22 cellular contexts compared by ENCODE assay signal in the genomic region with DNA sequence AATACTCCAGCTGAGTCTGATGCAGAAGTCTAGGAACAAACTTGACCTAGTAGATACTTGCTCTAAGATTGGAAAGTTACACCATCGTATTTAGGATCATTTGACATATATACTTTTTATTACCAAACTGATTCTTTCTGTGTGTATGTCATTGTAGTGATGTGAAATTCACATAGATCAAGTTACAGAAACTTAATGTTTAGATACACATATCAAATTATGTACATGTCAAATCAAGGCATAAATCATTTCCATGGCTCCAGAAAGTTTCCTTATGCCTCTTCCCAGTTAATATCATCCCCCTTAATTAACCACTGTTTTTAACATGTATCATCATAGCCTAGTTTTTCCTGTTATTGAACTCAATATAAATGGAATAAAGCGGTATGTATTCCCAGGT.
"Had no signal": no experiment of that assay in that cellular context is flagged by ENCODE, and none has a peak within 500 bp of the region (broad histone marks: within the 10 kb centered on the region; RNA-seq: fewer than 3 reads in every experiment).

No MANE protein-coding gene starts in this region.

- H3K27me3 Mint-ChIP-seq: naive thymus-derived CD4-positive, alpha-beta T cell; stimulated activated naive CD8-positive, alpha-beta T cell treated with anti-CD3 and anti-CD28 coated beads, Interleukin-15, amount 100 ng/mL, for 72 hours had no signal

- H3K4me2 ChIP-seq: neural progenitor cell had no signal

- H3K27ac ChIP-seq: dorsolateral prefrontal cortex, gastrocnemius medialis, heart left ventricle, neural progenitor cell, prostate gland, right atrium auricular region, skin epidermis, suprapubic skin had no signal

- H3K27ac Mint-ChIP-seq: naive thymus-derived CD4-positive, alpha-beta T cell; neural progenitor cell; stimulated activated naive CD8-positive, alpha-beta T cell treated with anti-CD3 and anti-CD28 coated beads, Interleukin-15, amount 100 ng/mL, for 72 hours; T-helper 1 cell treated with Interleukin-12 subunit alpha and Interleukin-12 subunit beta and Interleukin-4 antibody, amounts not matched to agents 30 μg/mL and 1 μg/mL, for 36 hours had no signal

- H3K9me3 ChIP-seq: gastrocnemius medialis, heart left ventricle, prostate gland, right atrium auricular region, suprapubic skin had no signal

- H2AFZ ChIP-seq: neural progenitor cell had no signal

- H3K36me3 ChIP-seq: gastrocnemius medialis, heart left ventricle, neural progenitor cell, prostate gland, right atrium auricular region, suprapubic skin had no signal

- FAIRE-seq: colon had no signal

- H3K27me3 ChIP-seq: gastrocnemius medialis, neural progenitor cell, right atrium auricular region, suprapubic skin had no signal

- H3K4me1 ChIP-seq: gastrocnemius medialis, heart left ventricle, neural progenitor cell, prostate gland, right atrium auricular region, suprapubic skin had no signal

- H3K4me3 Mint-ChIP-seq: naive thymus-derived CD4-positive, alpha-beta T cell; neural progenitor cell; stimulated activated naive CD8-positive, alpha-beta T cell treated with anti-CD3 and anti-CD28 coated beads, Interleukin-15, amount 100 ng/mL, for 72 hours; T-helper 1 cell treated with Interleukin-12 subunit alpha and Interleukin-12 subunit beta and Interleukin-4 antibody, amounts not matched to agents 30 μg/mL and 1 μg/mL, for 36 hours had no signal

- H3K36me3 Mint-ChIP-seq: naive thymus-derived CD4-positive, alpha-beta T cell; neural progenitor cell had no signal

- DNase-seq: activated CD4-positive, alpha-beta T cell treated with anti-CD3 and anti-CD28 coated beads, Interleukin-2, amount 50 U/mL, for 1 hour; activated CD4-positive, CD25-positive, alpha-beta regulatory T cell treated with anti-CD3 and anti-CD28 coated beads, Interleukin-2, amount 50 U/mL, for 72 hours; activated CD8-positive, alpha-beta memory T cell treated with anti-CD3 and anti-CD28 coated beads, Interleukin-2, amount 50 U/mL, for 4 hours; activated effector memory CD4-positive, alpha-beta T cell treated with Interleukin-2 at 50 U/mL for 16 hours; activated naive CD4-positive, alpha-beta T cell treated with anti-CD3 and anti-CD28 coated beads, Interleukin-2, amount 50 U/mL, for 16 hours; activated T-cell treated with anti-CD3 and anti-CD28 coated beads, Interleukin-2, amount 50 U/mL, for 48 hours; caudate nucleus; dorsolateral prefrontal cortex; gastrocnemius medialis; heart left ventricle; naive thymus-derived CD4-positive, alpha-beta T cell; stimulated activated CD4-positive, alpha-beta T cell treated with anti-CD3 and anti-CD28 coated beads, Interleukin-15, amount 100 ng/mL, for 24 hours; stimulated activated CD4-positive, alpha-beta T cell treated with anti-CD3 and anti-CD28 coated beads, Interleukin-2, amount 100 ng/mL, for 48 hours; stimulated activated naive CD8-positive, alpha-beta T cell treated with anti-CD3 and anti-CD28 coated beads, Interleukin-15, amount 100 ng/mL, for 72 hours; trophoblast cell had no signal

- H3K4me3 ChIP-seq: dorsolateral prefrontal cortex, gastrocnemius medialis, heart left ventricle, neural progenitor cell, prostate gland, right atrium auricular region, skin epidermis, suprapubic skin had no signal

- H3K9ac ChIP-seq: neural progenitor cell had no signal
